25 cellular contexts compared by ENCODE assay signal in the genomic region with DNA sequence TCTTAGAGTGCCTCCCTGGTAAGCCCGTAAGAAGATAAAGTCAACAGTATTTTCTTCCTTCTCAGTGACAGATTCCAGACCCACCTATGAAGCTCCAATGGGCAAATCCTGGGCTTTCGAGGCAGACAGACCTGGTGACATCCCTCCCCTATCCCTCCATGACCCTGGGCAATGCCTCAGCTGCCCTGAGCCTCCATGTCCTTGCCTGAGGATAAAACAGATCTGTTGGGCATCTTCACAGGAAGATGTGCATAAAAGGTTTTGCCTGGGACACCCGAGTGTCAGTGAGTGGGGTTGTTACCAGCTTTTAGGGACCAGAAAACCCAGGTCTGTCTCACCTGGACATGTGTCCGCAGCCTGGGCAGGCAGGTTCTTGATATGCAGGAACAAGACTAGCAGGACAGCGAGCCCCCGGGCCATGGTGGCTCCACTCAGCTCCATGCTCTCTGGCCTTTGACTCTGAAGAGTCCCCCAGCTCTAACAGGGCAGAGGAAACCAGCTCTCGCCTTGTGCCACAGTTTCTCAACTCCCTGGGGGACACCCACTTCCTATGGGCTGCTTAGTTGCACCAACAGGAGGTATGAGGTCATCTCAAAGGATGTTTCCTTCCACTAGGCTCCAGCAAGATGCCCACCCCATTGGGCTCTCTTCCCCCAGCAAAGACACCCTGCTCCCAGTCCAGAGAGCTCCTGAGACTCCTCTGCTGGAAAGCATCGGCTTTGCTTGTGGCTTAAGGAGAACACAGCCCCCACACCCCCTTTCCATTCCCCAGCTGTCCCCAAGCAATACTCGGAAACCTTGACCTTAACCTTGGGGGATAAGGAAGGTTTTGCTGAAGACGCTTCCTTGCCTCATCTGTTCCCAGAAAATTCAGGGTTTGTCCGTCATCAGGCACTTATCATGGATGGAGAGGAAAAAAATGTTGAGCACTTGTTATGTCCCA. TPM values are rescaled to one million over a fixed set of nuclear protein-coding genes. Genes with fewer than 3 reads are reported as not detected.
DNase-seq lines count a peak whose midpoint lies in the region; ATAC-seq, FAIRE-seq and TF ChIP-seq lines count a peak whose summit lies in the region.
"Had no signal": no experiment of that assay in that cellular context is flagged by ENCODE, and none has a peak within 500 bp of the region (broad histone marks: within the 10 kb centered on the region; RNA-seq: fewer than 3 reads in every experiment).

A gene (minus strand): TSS at position 482 of the 943 bp plus-strand sequence. CDS start 41 bp downstream, at position 441.

- no peak within 1 kb of the TSS for H3K9ac ChIP-seq in BLaER1

- H4K20me1 ChIP-seq in BLaER1 = no peaks in the 10 kb centered on the region
- H4K20me1 ChIP-seq in osteoblast (ENCODE audit: insufficient read depth, low read length) = no peaks in the 10 kb centered on the region

- H3K27ac Mint-ChIP-seq in activated CD8-positive, alpha-beta memory T cell treated with anti-CD3 and anti-CD28 coated beads, Interleukin-2, amount 10 ng/mL, durations not matched to agents 7 days and 5 days = no peak within 1 kb of the TSS
- H3K27ac Mint-ChIP-seq: activated CD4-positive, alpha-beta T cell treated with anti-CD3 and anti-CD28 coated beads for 36 hours; nephron had no signal

- no peak for TF ChIP-seq POLR2A in GM12892 (IDR thresholded peaks at IDR 0.05; ENCODE audit: low read depth, low read length)

- no peak within 1 kb of the TSS for H3K4me3 Mint-ChIP-seq in activated CD8-positive, alpha-beta memory T cell treated with anti-CD3 and anti-CD28 coated beads, Interleukin-2, amount 10 ng/mL, durations not matched to agents 7 days and 5 days
- H3K4me3 Mint-ChIP-seq: activated CD4-positive, alpha-beta T cell treated with anti-CD3 and anti-CD28 coated beads for 36 hours; nephron had no signal

- no peak for TF ChIP-seq CTCF in osteoblast (IDR thresholded peaks at IDR 0.05; ENCODE audit: extremely low read depth, low read depth, low read length)

- H3K27me3 ChIP-seq in BLaER1 = no peaks in the 10 kb centered on the region
- no peaks in the 10 kb centered on the region for H3K27me3 ChIP-seq in osteoblast (ENCODE audit: insufficient read depth, low read length)
- H3K27me3 ChIP-seq: SJSA1, uterus had no signal

- H2AFZ ChIP-seq in osteoblast (ENCODE audit: low read length) = no peak within 1 kb of the TSS

- H3K4me1 Mint-ChIP-seq in activated CD8-positive, alpha-beta memory T cell treated with anti-CD3 and anti-CD28 coated beads, Interleukin-2, amount 10 ng/mL, durations not matched to agents 7 days and 5 days = no peaks in the 10 kb centered on the region
- H3K4me1 Mint-ChIP-seq: activated CD4-positive, alpha-beta T cell treated with anti-CD3 and anti-CD28 coated beads for 36 hours; nephron had no signal

- H3K36me3 Mint-ChIP-seq in activated CD8-positive, alpha-beta memory T cell treated with anti-CD3 and anti-CD28 coated beads, Interleukin-2, amount 10 ng/mL, durations not matched to agents 7 days and 5 days = no peaks in the 10 kb centered on the region

- no peak for FAIRE-seq in GM12892 (lab: Jason Lieb, UNC)

- no peaks in the 10 kb centered on the region for H3K27me3 Mint-ChIP-seq in activated CD8-positive, alpha-beta memory T cell treated with anti-CD3 and anti-CD28 coated beads, Interleukin-2, amount 10 ng/mL, durations not matched to agents 7 days and 5 days
- H3K27me3 Mint-ChIP-seq: activated CD4-positive, alpha-beta T cell treated with anti-CD3 and anti-CD28 coated beads for 36 hours had no signal

- CTCF ChIA-PET in activated CD8-positive, alpha-beta memory T cell treated with anti-CD3 and anti-CD28 coated beads, Interleukin-2, amount 10 ng/mL, durations not matched to agents 7 days and 5 days (lab: Charles Lee) = no interaction called here

- peak within 1 kb of the TSS; percentile 58 for H3K4me2 ChIP-seq in BLaER1
- H3K4me2 ChIP-seq in osteoblast (ENCODE audit: insufficient read depth, low read length) = no peak within 1 kb of the TSS

- H3K79me2 ChIP-seq in osteoblast (ENCODE audit: insufficient read depth, low read length) = no peaks in the 10 kb centered on the region

- no peak within 1 kb of the TSS for H3K4me3 ChIP-seq in BLaER1
- H3K4me3 ChIP-seq in osteoblast (ENCODE audit: insufficient read depth, low read length) = no peak within 1 kb of the TSS
- H3K4me3 ChIP-seq: SJSA1, uterus had no signal

- peak; percentile 26 for ATAC-seq in left ventricle myocardium superior
- ATAC-seq in activated CD8-positive, alpha-beta memory T cell treated with anti-CD3 and anti-CD28 coated beads, Interleukin-2, amount 10 ng/mL, durations not matched to agents 7 days and 5 days = no peak
- ATAC-seq in HG02642 (IDR thresholded peaks at IDR 0.05; ENCODE audit: poor library complexity, unreplicated experiment) = no peak
- ATAC-seq: activated CD4-positive, alpha-beta T cell treated with anti-CD3 and anti-CD28 coated beads for 36 hours had no signal

- intact Hi-C loops in left ventricle myocardium superior (cut with micrococcal nuclease) = no loop called here

- H3K4me1 ChIP-seq in BLaER1 = peaks cover 38% of the 10 kb centered on the region
- H3K4me1 ChIP-seq in osteoblast (ENCODE audit: insufficient read depth, low read length) = no peaks in the 10 kb centered on the region
- H3K4me1 ChIP-seq: SJSA1, uterus had no signal

- DNase-seq in NCI-H82 (lab: John Stamatoyannopoulos, UW) (peak; percentile 72), left ventricle myocardium superior (no peak), osteoblast (ENCODE audit: insufficient read length, low spot score, missing footprints) (peak; percentile 34), GM12892 (ENCODE audit: insufficient read length) (no peak), kidney glomerular epithelial cell (lab: John Stamatoyannopoulos, UW) (no peak)
- DNase-seq in activated CD8-positive, alpha-beta memory T cell treated with anti-CD3 and anti-CD28 coated beads, Interleukin-2, amount 10 ng/mL, durations not matched to agents 7 days and 5 days = no peak
- DNase-seq: activated CD4-positive, alpha-beta T cell treated with anti-CD3 and anti-CD28 coated beads for 36 hours; activated CD8-positive, alpha-beta memory T cell treated with anti-CD3 and anti-CD28 coated beads, Interleukin-2, amount 50 U/mL, for 48 hours; activated naive CD4-positive, alpha-beta T cell treated with anti-CD3 and anti-CD28 coated beads, Interleukin-2, amount 50 U/mL, for 16 hours; Calu3; dermis blood vessel endothelial cell; foreskin melanocyte; NCI-H187 treated with DMSO at 0.1 percent for 48 hours; NCI-H510A; OCI-M1; stimulated activated naive CD4-positive, alpha-beta T cell treated with Interleukin-2 at 50 U/mL for 16 hours; T1000; uterus had no signal

- H3K9me3 ChIP-seq in BLaER1 (peaks cover 16% of the 10 kb centered on the region), osteoblast (ENCODE audit: low read depth, low read length) (no peaks in the 10 kb centered on the region)
- H3K9me3 ChIP-seq: SJSA1, uterus had no signal

- H3K27ac ChIP-seq in BLaER1 (peak within 1 kb of the TSS; percentile 32), osteoblast (ENCODE audit: low read depth, low read length) (no peak within 1 kb of the TSS)
- H3K27ac ChIP-seq: epithelial cell of prostate, SJSA1, uterus had no signal

- peaks cover 6% of the 10 kb centered on the region for H3K9me3 Mint-ChIP-seq in activated CD8-positive, alpha-beta memory T cell treated with anti-CD3 and anti-CD28 coated beads, Interleukin-2, amount 10 ng/mL, durations not matched to agents 7 days and 5 days (ENCODE audit: low read depth)

- H3K36me3 ChIP-seq in BLaER1 = no peaks in the 10 kb centered on the region
- no peaks in the 10 kb centered on the region for H3K36me3 ChIP-seq in osteoblast (ENCODE audit: insufficient read depth, low read length)
- H3K36me3 ChIP-seq: SJSA1, uterus had no signal

RNA-seq across cellular contexts. Expression of the gene that starts here (rescaled TPM):
- total RNA-seq in left ventricle myocardium superior (5.7 TPM), osteoblast (not detected in 2 replicates)
- not detected for polyA plus RNA-seq in GM12892 (2012; ENCODE audit: missing spikeins)
- not detected for total RNA-seq in activated CD8-positive, alpha-beta memory T cell treated with anti-CD3 and anti-CD28 coated beads, Interleukin-2, amount 10 ng/mL, durations not matched to agents 7 days and 5 days
- total RNA-seq: activated CD4-positive, alpha-beta T cell treated with anti-CD3 and anti-CD28 coated beads for 36 hours; Calu3; dermis blood vessel endothelial cell; lung microvascular endothelial cell; M059J; SJSA1 had no signal

Comparison
In these comparisons a context has a peak if more than half of its experiments do, and no peak if none do; other contexts are left out.
1. Peak in DNase-seq in osteoblast; RNA of the gene not detected or under 1 TPM.